8 cellular contexts compared by ENCODE assay signal in genomic region chr20:59933296-59933848, GRCh38. TPM values are rescaled to one million over a fixed set of nuclear protein-coding genes. Genes with fewer than 3 reads are reported as not detected.
DNase-seq lines count a peak whose midpoint lies in the region; ATAC-seq and TF ChIP-seq lines count a peak whose summit lies in the region.

A gene with protein sequence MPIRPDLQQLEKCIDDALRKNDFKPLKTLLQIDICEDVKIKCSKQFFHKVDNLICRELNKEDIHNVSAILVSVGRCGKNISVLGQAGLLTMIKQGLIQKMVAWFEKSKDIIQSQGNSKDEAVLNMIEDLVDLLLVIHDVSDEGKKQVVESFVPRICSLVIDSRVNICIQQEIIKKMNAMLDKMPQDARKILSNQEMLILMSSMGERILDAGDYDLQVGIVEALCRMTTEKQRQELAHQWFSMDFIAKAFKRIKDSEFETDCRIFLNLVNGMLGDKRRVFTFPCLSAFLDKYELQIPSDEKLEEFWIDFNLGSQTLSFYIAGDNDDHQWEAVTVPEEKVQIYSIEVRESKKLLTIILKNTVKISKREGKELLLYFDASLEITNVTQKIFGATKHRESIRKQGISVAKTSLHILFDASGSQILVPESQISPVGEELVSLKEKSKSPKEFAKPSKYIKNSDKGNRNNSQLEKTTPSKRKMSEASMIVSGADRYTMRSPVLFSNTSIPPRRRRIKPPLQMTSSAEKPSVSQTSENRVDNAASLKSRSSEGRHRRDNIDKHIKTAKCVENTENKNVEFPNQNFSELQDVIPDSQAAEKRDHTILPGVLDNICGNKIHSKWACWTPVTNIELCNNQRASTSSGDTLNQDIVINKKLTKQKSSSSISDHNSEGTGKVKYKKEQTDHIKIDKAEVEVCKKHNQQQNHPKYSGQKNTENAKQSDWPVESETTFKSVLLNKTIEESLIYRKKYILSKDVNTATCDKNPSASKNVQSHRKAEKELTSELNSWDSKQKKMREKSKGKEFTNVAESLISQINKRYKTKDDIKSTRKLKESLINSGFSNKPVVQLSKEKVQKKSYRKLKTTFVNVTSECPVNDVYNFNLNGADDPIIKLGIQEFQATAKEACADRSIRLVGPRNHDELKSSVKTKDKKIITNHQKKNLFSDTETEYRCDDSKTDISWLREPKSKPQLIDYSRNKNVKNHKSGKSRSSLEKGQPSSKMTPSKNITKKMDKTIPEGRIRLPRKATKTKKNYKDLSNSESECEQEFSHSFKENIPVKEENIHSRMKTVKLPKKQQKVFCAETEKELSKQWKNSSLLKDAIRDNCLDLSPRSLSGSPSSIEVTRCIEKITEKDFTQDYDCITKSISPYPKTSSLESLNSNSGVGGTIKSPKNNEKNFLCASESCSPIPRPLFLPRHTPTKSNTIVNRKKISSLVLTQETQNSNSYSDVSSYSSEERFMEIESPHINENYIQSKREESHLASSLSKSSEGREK (N-terminal part only) (minus strand): TSS chr20:59933637. CDS start chr20:59922413, 11,224 bp downstream.

- no peak within 1 kb of the TSS for H3K27ac Mint-ChIP-seq in activated naive CD4-positive, alpha-beta T cell treated with anti-CD3 and anti-CD28 coated beads, Interleukin-2, amount 50 U/mL, for 24 hours

- DNase-seq in Peyer's patch (peak; percentile 41 to 64 (median 57)), left cardiac atrium (peak; percentile 70), sigmoid colon (peak; percentile 75), NCI-H446 treated with DMSO at 0.1 percent for 48 hours (lab: John Stamatoyannopoulos, UW) (no peak), RPMI8226 (no peak)

- no peak for TF ChIP-seq EP300 in sigmoid colon (IDR thresholded peaks at IDR 0.05)

- H3K4me1 ChIP-seq in Peyer's patch (peaks cover 0 to 18% (median 4%) of the 10 kb centered on the region in 4 donors), sigmoid colon (peaks cover 0 to 32% (median 27%) of the 10 kb centered on the region in 4 donors)

- peak within 1 kb of the TSS; percentile 82 for H3K4me3 Mint-ChIP-seq in activated naive CD4-positive, alpha-beta T cell treated with anti-CD3 and anti-CD28 coated beads, Interleukin-2, amount 50 U/mL, for 24 hours

- H3K27me3 ChIP-seq in Peyer's patch (no peaks in the 10 kb centered on the region), sigmoid colon (no peaks in the 10 kb centered on the region)

- H3K4me3 ChIP-seq in Peyer's patch (peak within 1 kb of the TSS; percentile 55 to 70 (median 64)), sigmoid colon (peak within 1 kb of the TSS; percentile 53 to 82 (median 65))

- peaks cover 1% of the 10 kb centered on the region for H3K36me3 Mint-ChIP-seq in activated naive CD4-positive, alpha-beta T cell treated with anti-CD3 and anti-CD28 coated beads, Interleukin-2, amount 50 U/mL, for 24 hours

- peak; percentile 31 for ATAC-seq in GM19452 (IDR thresholded peaks at IDR 0.05; ENCODE audit: unreplicated experiment)
- ATAC-seq in left cardiac atrium = peak; percentile 79 to 84
- ATAC-seq in HG03457 (IDR thresholded peaks at IDR 0.05; ENCODE audit: unreplicated experiment) = no peak

- WGBS in sigmoid colon, 2 donors = 37 to 41% methylated on average over 65 of the region's 65 CpGs

- peaks cover 32% of the 10 kb centered on the region for H3K4me1 Mint-ChIP-seq in activated naive CD4-positive, alpha-beta T cell treated with anti-CD3 and anti-CD28 coated beads, Interleukin-2, amount 50 U/mL, for 24 hours

- H3K36me3 ChIP-seq in Peyer's patch (no peaks in the 10 kb centered on the region), sigmoid colon (no peaks in the 10 kb centered on the region)

- no peaks in the 10 kb centered on the region for H3K9me3 Mint-ChIP-seq in activated naive CD4-positive, alpha-beta T cell treated with anti-CD3 and anti-CD28 coated beads, Interleukin-2, amount 50 U/mL, for 24 hours

- intact Hi-C loops in left cardiac atrium (cut with DNase I) = no loop called here
- intact Hi-C loops in sigmoid colon (cut with DNase I) = no loop called here

- peak within 1 kb of the TSS; percentile 56 to 76 (median 68) for H3K27ac ChIP-seq in Peyer's patch
- peak within 1 kb of the TSS; percentile 73 to 85 (median 82) for H3K27ac ChIP-seq in sigmoid colon

- no peak for TF ChIP-seq POLR2A in Peyer's patch (IDR thresholded peaks at IDR 0.05)
- no peak for TF ChIP-seq POLR2A in sigmoid colon (IDR thresholded peaks at IDR 0.05)

- H3K9me3 ChIP-seq in Peyer's patch = no peaks in the 10 kb centered on the region
- H3K9me3 ChIP-seq in sigmoid colon = no peaks in the 10 kb centered on the region

- TF ChIP-seq CTCF in Peyer's patch (IDR thresholded peaks at IDR 0.05) = no peak
- no peak for TF ChIP-seq CTCF in sigmoid colon (IDR thresholded peaks at IDR 0.05)

- H3K27me3 Mint-ChIP-seq in activated naive CD4-positive, alpha-beta T cell treated with anti-CD3 and anti-CD28 coated beads, Interleukin-2, amount 50 U/mL, for 24 hours = no peaks in the 10 kb centered on the region

RNA-seq across cellular contexts. Expression of the gene that starts here (rescaled TPM):
- total RNA-seq in Peyer's patch (10 to 100 TPM in 1 of 4 donors, 1 to 10 TPM in 3; 2.0 to 35.5 (median 2.7) TPM), left cardiac atrium (1 to 10 TPM; 1.8 to 2.2 TPM), sigmoid colon (1 to 10 TPM in 3 of 4 donors, under 1 TPM in 1; 0.81 to 7.8 (median 2.2) TPM)
- polyA plus RNA-seq in sigmoid colon = 1 to 10 TPM in 1 of 3 donors, under 1 TPM in 2; 0.50 to 1.6 (median 0.60) TPM

Comparison
In these comparisons a context has a peak if more than half of its experiments do, and no peak if none do; other contexts are left out.
1. DNase-seq: peak in Peyer's patch (3 of 3), left cardiac atrium (single experiment) and sigmoid colon (single experiment); none in NCI-H446 treated with DMSO at 0.1 percent for 48 hours (single experiment) and RPMI8226 (single experiment).